Comparison of ENCODE assay signal across 33 cellular contexts in the genomic region with DNA sequence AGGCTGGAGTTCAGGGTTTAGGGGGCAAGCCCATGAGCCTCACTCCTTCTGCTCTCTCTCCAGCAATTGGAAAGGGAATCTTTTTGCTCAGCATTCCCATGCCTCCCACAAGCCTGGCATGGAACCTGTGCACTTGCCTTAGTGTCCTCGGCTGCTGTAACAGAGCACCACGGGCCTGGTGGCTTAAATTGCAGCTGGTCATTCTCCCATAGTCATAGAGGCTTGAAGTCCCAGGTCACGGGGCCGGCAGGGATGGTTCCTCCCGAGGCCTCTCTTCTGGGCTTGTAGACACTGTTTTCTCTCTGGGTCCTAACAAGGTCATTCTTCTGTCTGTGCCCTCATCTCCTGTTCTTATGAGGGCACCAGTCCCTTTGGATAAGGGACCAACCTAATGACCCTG. TPM values are rescaled to one million over a fixed set of nuclear protein-coding genes. Genes with fewer than 3 reads are reported as not detected.
DNase-seq lines count a peak whose midpoint lies in the region; ATAC-seq and TF ChIP-seq lines count a peak whose summit lies in the region.
"Had no signal": no experiment of that assay in that cellular context is flagged by ENCODE, and none has a peak within 500 bp of the region (broad histone marks: within the 10 kb centered on the region; RNA-seq: fewer than 3 reads in every experiment).

No MANE protein-coding gene starts in this region.

- DNase-seq in body of pancreas (peak in 1 of 4 donors; percentile 26), gastrocnemius medialis (peak; percentile 12 to 22), SKM-1 treated with dmso at 0.1 percent for 144 hours (lab: John Stamatoyannopoulos, UW; ENCODE audit: unreplicated experiment) (no peak)
- DNase-seq: 8988T; ACHN; AML-193; BE2C; C1 segment of cervical spinal cord; Caco-2; Calu3; CD4-positive, alpha-beta memory T cell; CD4-positive, alpha-beta T cell; CD4-positive, CD25-positive, alpha-beta regulatory T cell; CD8-positive, alpha-beta memory T cell; CD8-positive, alpha-beta T cell; COR-L47; DMS 273 treated with DMSO at 0.1 percent for 48 hours; DMS153; DMS53; DMS79; DMS79 treated with DMSO at 0.1 percent for 48 hours; DND-41; EL had no signal

- intact Hi-C loops in body of pancreas (cut with DNase I) = no loop called here
- intact Hi-C loops in gastrocnemius medialis (cut with DNase I; ENCODE audit: low total_unique reads) = no loop called here

- H3K27me3 ChIP-seq in body of pancreas (no peaks in the 10 kb centered on the region), gastrocnemius medialis (no peaks in the 10 kb centered on the region)
- H3K27me3 ChIP-seq: BE2C; BLaER1; BLaER1 treated with 17β-estradiol and CSF1 and Interleukin-3, amounts not matched to agents 10 nM and 100 nM had no signal

- WGBS in body of pancreas, 2 donors = 53 to 63% methylated on average over 2 to 5 of the region's 5 CpGs

- H3K4me1 ChIP-seq in body of pancreas (peaks cover 19% of the 10 kb centered on the region), gastrocnemius medialis (no peaks in the 10 kb centered on the region)
- H3K4me1 ChIP-seq: A549; BE2C; BLaER1; BLaER1 treated with 17β-estradiol and CSF1 and Interleukin-3, amounts not matched to agents 10 nM and 100 nM; Caco-2 had no signal

- H3K27ac ChIP-seq in body of pancreas (no peak overlapping the region), gastrocnemius medialis (no peak overlapping the region)
- H3K27ac ChIP-seq: 22Rv1; A549; BLaER1; BLaER1 treated with 17β-estradiol and CSF1 and Interleukin-3, amounts not matched to agents 10 nM and 100 nM; C4-2B had no signal

- ATAC-seq in body of pancreas (peak; percentile 50), gastrocnemius medialis (peak in 1 of 2 donors; percentile 75), GM18861 (IDR thresholded peaks at IDR 0.05; ENCODE audit: unreplicated experiment) (no peak)
- ATAC-seq: A549; CD8-positive, alpha-beta T cell had no signal

- H3K9me3 ChIP-seq in body of pancreas = no peaks in the 10 kb centered on the region
- no peaks in the 10 kb centered on the region for H3K9me3 ChIP-seq in gastrocnemius medialis
- H3K9me3 ChIP-seq: A549; BE2C; BLaER1; BLaER1 treated with 17β-estradiol and CSF1 and Interleukin-3, amounts not matched to agents 10 nM and 100 nM; Caco-2 had no signal

- no peak for TF ChIP-seq POLR2A in body of pancreas (IDR thresholded peaks at IDR 0.05)
- no peak for TF ChIP-seq POLR2A in gastrocnemius medialis (IDR thresholded peaks at IDR 0.05)

- no peak overlapping the region for H3K4me3 ChIP-seq in body of pancreas
- H3K4me3 ChIP-seq in gastrocnemius medialis = no peak overlapping the region
- H3K4me3 ChIP-seq: A549; BLaER1; BLaER1 treated with 17β-estradiol and CSF1 and Interleukin-3, amounts not matched to agents 10 nM and 100 nM had no signal

- in situ Hi-C loops in gastrocnemius medialis (cut with MboI; ENCODE audit: low sequenced_read_pairs in 4 of 4) = loop anchor here in 1 of 4 donors (25.0 kb wide), 1 partner anchor 120 kb away; no protein-coding TSS in a partner anchor

- no peak for TF ChIP-seq CTCF in body of pancreas (IDR thresholded peaks at IDR 0.05)
- no peak for TF ChIP-seq CTCF in gastrocnemius medialis (IDR thresholded peaks at IDR 0.05 in 4 of 5, conservative IDR thresholded peaks at IDR 0.05 in 1 of 5)

- H3K36me3 ChIP-seq in body of pancreas (replicated peaks in 1 of 2; ENCODE audit: insufficient read depth in 1 of 2, low read depth in 2 of 2) (no peaks in the 10 kb centered on the region), gastrocnemius medialis (no peaks in the 10 kb centered on the region)
- H3K36me3 ChIP-seq: BE2C; BLaER1; BLaER1 treated with 17β-estradiol and CSF1 and Interleukin-3, amounts not matched to agents 10 nM and 100 nM had no signal

RNA-seq across cellular contexts. Expression of a gene that starts 56.2 kb away (rescaled TPM):
- not detected for total RNA-seq in body of pancreas
- total RNA-seq in gastrocnemius medialis = not detected
- total RNA-seq: A172; A673; B cell; Caco-2; Calu3; CD4-positive, alpha-beta memory T cell; CD4-positive, alpha-beta T cell; CD4-positive, CD25-positive, alpha-beta regulatory T cell; CD8-positive, alpha-beta memory T cell; CD8-positive, alpha-beta T cell; Daoy had no signal

RNA-seq across cellular contexts. Expression of a gene that starts 57.2 kb away (rescaled TPM):
- total RNA-seq in body of pancreas = not detected
- total RNA-seq in gastrocnemius medialis = 1 to 10 TPM in 2 of 4 donors, not detected in 2; 1.1 to 8.8 TPM
- total RNA-seq: A172; A673; B cell; Caco-2; Calu3; CD4-positive, alpha-beta memory T cell; CD4-positive, alpha-beta T cell; CD4-positive, CD25-positive, alpha-beta regulatory T cell; CD8-positive, alpha-beta memory T cell; CD8-positive, alpha-beta T cell; Daoy had no signal
